In genomic region chr11:77320351-77320750, GRCh38 we compare ENCODE assay signal across 18 cellular contexts. TPM values are rescaled to one million over a fixed set of nuclear protein-coding genes. Genes with fewer than 3 reads are reported as not detected.
A peak's percentile ranks its signal among the peaks of the same experiment; 100 is the strongest.
DNase-seq lines count a peak whose midpoint lies in the region; ATAC-seq, FAIRE-seq and TF ChIP-seq lines count a peak whose summit lies in the region.
"Had no signal": no experiment of that assay in that cellular context is flagged by ENCODE, and none has a peak within 500 bp of the region (broad histone marks: within the 10 kb centered on the region; RNA-seq: fewer than 3 reads in every experiment).

No MANE protein-coding gene starts in this region.

- H3K27me3 ChIP-seq in IMR-90 (ENCODE audit: control insufficient read depth, insufficient read depth, low read length), result no peaks in the 10 kb centered on the region
- no peaks in the 10 kb centered on the region for H3K27me3 ChIP-seq in astrocyte (ENCODE audit: insufficient read depth, low read length)
- H3K27me3 ChIP-seq in neutrophil, result no peaks in the 10 kb centered on the region
- H3K27me3 ChIP-seq: BE2C had no signal

- no peak overlapping the region for H3K18ac ChIP-seq in IMR-90 (ENCODE audit: low read depth, low read length)

- no peak overlapping the region for H4K91ac ChIP-seq in IMR-90 (ENCODE audit: insufficient read depth, low read depth, low read length)

- no peak overlapping the region for H2AK9ac ChIP-seq in IMR-90 (replicated peaks; ENCODE audit: low read depth, low read length, poor library complexity)

- H3K9me3 Mint-ChIP-seq in astrocyte (ENCODE audit: unreplicated experiment), result no peaks in the 10 kb centered on the region
- no peaks in the 10 kb centered on the region for H3K9me3 Mint-ChIP-seq in activated CD8-positive, alpha-beta memory T cell treated with anti-CD3 and anti-CD28 coated beads, Interleukin-2, amount 10 ng/mL, durations not matched to agents 7 days and 5 days (ENCODE audit: low read depth)
- H3K9me3 Mint-ChIP-seq in T-cell, result no peaks in the 10 kb centered on the region
- H3K9me3 Mint-ChIP-seq in stimulated activated effector memory CD8-positive, alpha-beta T cell treated with anti-CD3 and anti-CD28 coated beads, Interleukin-12 subunit alpha, Interleukin-12 subunit beta, amount 100 ng/mL, for 72 hours, result no peaks in the 10 kb centered on the region

- H2BK5ac ChIP-seq in IMR-90 (ENCODE audit: low read depth, low read length, poor library complexity, severe bottlenecking), result no peak overlapping the region

- H3K4me3 Mint-ChIP-seq in astrocyte (ENCODE audit: unreplicated experiment) (no peak overlapping the region), T-cell (no peak overlapping the region)
- no peak overlapping the region for H3K4me3 Mint-ChIP-seq in activated CD8-positive, alpha-beta memory T cell treated with anti-CD3 and anti-CD28 coated beads, Interleukin-2, amount 10 ng/mL, durations not matched to agents 7 days and 5 days
- no peak overlapping the region for H3K4me3 Mint-ChIP-seq in stimulated activated effector memory CD8-positive, alpha-beta T cell treated with anti-CD3 and anti-CD28 coated beads, Interleukin-12 subunit alpha, Interleukin-12 subunit beta, amount 100 ng/mL, for 72 hours
- H3K4me3 Mint-ChIP-seq: CD4-positive, alpha-beta memory T cell had no signal

- H3K27ac Mint-ChIP-seq in astrocyte (ENCODE audit: unreplicated experiment), result no peak overlapping the region
- no peak overlapping the region for H3K27ac Mint-ChIP-seq in activated CD8-positive, alpha-beta memory T cell treated with anti-CD3 and anti-CD28 coated beads, Interleukin-2, amount 10 ng/mL, durations not matched to agents 7 days and 5 days
- H3K27ac Mint-ChIP-seq in T-cell, result no peak overlapping the region
- H3K27ac Mint-ChIP-seq in stimulated activated effector memory CD8-positive, alpha-beta T cell treated with anti-CD3 and anti-CD28 coated beads, Interleukin-12 subunit alpha, Interleukin-12 subunit beta, amount 100 ng/mL, for 72 hours, result no peak overlapping the region
- H3K27ac Mint-ChIP-seq: CD4-positive, alpha-beta memory T cell had no signal

- H3K27me3 Mint-ChIP-seq in astrocyte (ENCODE audit: low read depth, unreplicated experiment), result no peaks in the 10 kb centered on the region
- peaks cover 15% of the 10 kb centered on the region for H3K27me3 Mint-ChIP-seq in activated CD8-positive, alpha-beta memory T cell treated with anti-CD3 and anti-CD28 coated beads, Interleukin-2, amount 10 ng/mL, durations not matched to agents 7 days and 5 days
- H3K27me3 Mint-ChIP-seq in T-cell, result peaks cover 0 to 2% of the 10 kb centered on the region in 2 donors

- H4K8ac ChIP-seq in IMR-90 (ENCODE audit: low read depth in 2 of 2, low read length in 2 of 2), result no peak overlapping the region

- H3K4me1 Mint-ChIP-seq in astrocyte (ENCODE audit: low read depth, unreplicated experiment), result peaks cover 14% of the 10 kb centered on the region
- peaks cover 2% of the 10 kb centered on the region for H3K4me1 Mint-ChIP-seq in activated CD8-positive, alpha-beta memory T cell treated with anti-CD3 and anti-CD28 coated beads, Interleukin-2, amount 10 ng/mL, durations not matched to agents 7 days and 5 days
- H3K4me1 Mint-ChIP-seq in T-cell, result no peaks in the 10 kb centered on the region
- H3K4me1 Mint-ChIP-seq in stimulated activated effector memory CD8-positive, alpha-beta T cell treated with anti-CD3 and anti-CD28 coated beads, Interleukin-12 subunit alpha, Interleukin-12 subunit beta, amount 100 ng/mL, for 72 hours, result no peaks in the 10 kb centered on the region
- H3K4me1 Mint-ChIP-seq: CD4-positive, alpha-beta memory T cell had no signal

- no peak overlapping the region for H2BK20ac ChIP-seq in IMR-90 (ENCODE audit: low read depth, low read length)

- H3K27ac ChIP-seq in IMR-90 (ENCODE audit: insufficient read depth, low read length) (no peak overlapping the region), astrocyte (ENCODE audit: low read depth, low read length) (no peak overlapping the region), neutrophil (peak overlapping the region; percentile 10)
- H3K27ac ChIP-seq: C4-2B, HL-60 had no signal

- no peak overlapping the region for H3K56ac ChIP-seq in IMR-90 (ENCODE audit: extremely low read depth, insufficient read depth, low read length)

- TF ChIP-seq POLR2A in IMR-90 (IDR thresholded peaks at IDR 0.05; ENCODE audit: low read depth, low read length), result no peak

- dilution Hi-C loops in IMR-90 (cut with HindIII; ENCODE audit: low sequenced_read_pairs, unreplicated experiment), result no loop called here

- H2BK120ac ChIP-seq in IMR-90 (ENCODE audit: low read depth, low read length), result no peak overlapping the region

- intact Hi-C loops in IMR-90 (cut with micrococcal nuclease), result no loop called here

- H3K36me3 Mint-ChIP-seq in astrocyte (ENCODE audit: low read depth, unreplicated experiment) (peaks cover 7% of the 10 kb centered on the region), T-cell (peaks cover 16% of the 10 kb centered on the region)
- peaks cover 15% of the 10 kb centered on the region for H3K36me3 Mint-ChIP-seq in activated CD8-positive, alpha-beta memory T cell treated with anti-CD3 and anti-CD28 coated beads, Interleukin-2, amount 10 ng/mL, durations not matched to agents 7 days and 5 days
- H3K36me3 Mint-ChIP-seq in stimulated activated effector memory CD8-positive, alpha-beta T cell treated with anti-CD3 and anti-CD28 coated beads, Interleukin-12 subunit alpha, Interleukin-12 subunit beta, amount 100 ng/mL, for 72 hours, result peaks cover 7% of the 10 kb centered on the region

- no CpG with 5 or more reads among the region's 1 CpG for WGBS in IMR-90 (ENCODE audit: extremely low coverage in 2 of 2, insufficient read length in 1 of 2), 2 experiments

- H2AFZ ChIP-seq in IMR-90 (replicated peaks; ENCODE audit: low read length, poor library complexity) (no peak overlapping the region), astrocyte (ENCODE audit: low read depth, low read length) (no peak overlapping the region)

- peaks cover 12% of the 10 kb centered on the region for H3K9me1 ChIP-seq in IMR-90 (ENCODE audit: insufficient read depth, low read length)

- H3K4ac ChIP-seq in IMR-90 (ENCODE audit: low read depth, low read length), result no peak overlapping the region

- no peaks in the 10 kb centered on the region for H3K79me2 ChIP-seq in astrocyte (ENCODE audit: insufficient read depth, low read length)

- ATAC-seq in IMR-90 (ENCODE audit: low read depth) (no peak), T-cell (replicated peaks in 1 of 4) (no peak)
- ATAC-seq in activated CD8-positive, alpha-beta memory T cell treated with anti-CD3 and anti-CD28 coated beads, Interleukin-2, amount 10 ng/mL, durations not matched to agents 7 days and 5 days, result no peak
- no peak for ATAC-seq in stimulated activated effector memory CD8-positive, alpha-beta T cell treated with anti-CD3 and anti-CD28 coated beads, Interleukin-12 subunit alpha, Interleukin-12 subunit beta, amount 100 ng/mL, for 72 hours

- no peak overlapping the region for H2AK5ac ChIP-seq in IMR-90 (ENCODE audit: low read depth, low read length)

- H3K23ac ChIP-seq in IMR-90 (ENCODE audit: low read depth, low read length), result no peak overlapping the region

- H3K79me1 ChIP-seq in IMR-90 (ENCODE audit: low read depth in 1 of 2, low read length in 2 of 2), result no peaks in the 10 kb centered on the region; a peak in 1 of 4 replicates

- no peaks in the 10 kb centered on the region for H3K9me3 ChIP-seq in IMR-90 (ENCODE audit: control insufficient read depth, insufficient read depth, low read length)
- H3K9me3 ChIP-seq in astrocyte (ENCODE audit: insufficient read depth, low read depth, low read length), result no peaks in the 10 kb centered on the region
- no peaks in the 10 kb centered on the region for H3K9me3 ChIP-seq in neutrophil
- H3K9me3 ChIP-seq: BE2C, HAP-1 had no signal

- TF ChIP-seq RAD21 in IMR-90 (IDR thresholded peaks at IDR 0.05; ENCODE audit: low read length), result no peak

- no peak overlapping the region for H4K5ac ChIP-seq in IMR-90 (ENCODE audit: low read depth, low read length)

- BruUV-seq in IMR-90 (replicated peaks; lab: Mats Ljungman, UMichigan), result no TSS peak

- peaks cover 3% of the 10 kb centered on the region for H3K4me1 ChIP-seq in IMR-90 (ENCODE audit: control insufficient read depth, insufficient read depth, low read length)
- peaks cover 10% of the 10 kb centered on the region for H3K4me1 ChIP-seq in astrocyte (ENCODE audit: insufficient read depth, low read length)
- no peaks in the 10 kb centered on the region for H3K4me1 ChIP-seq in neutrophil (ENCODE audit: control insufficient read depth in 1 of 2, insufficient read depth in 1 of 2, low read depth in 1 of 2, low read length in 1 of 2)
- H3K4me1 ChIP-seq: BE2C, HAP-1 had no signal

- POLR2A ChIA-PET in IMR-90 (lab: Charles Lee; ENCODE audit: unreplicated experiment), result no interaction called here
- POLR2A ChIA-PET in T-cell (lab: Charles Lee), result no interaction called here

- H3K4me2 ChIP-seq in IMR-90 (ENCODE audit: low read depth, low read length) (no peak overlapping the region), astrocyte (ENCODE audit: low read length) (no peak overlapping the region)

- in situ Hi-C loops in IMR-90 (cut with MboI; ENCODE audit: low sequenced_read_pairs), result no loop called here

- H3K14ac ChIP-seq in IMR-90 (replicated peaks; ENCODE audit: low read depth, low read length), result no peak overlapping the region

- H2BK15ac ChIP-seq in IMR-90 (ENCODE audit: low read depth, low read length), result no peak overlapping the region

- TF ChIP-seq CTCF in IMR-90 (conservative IDR thresholded peaks at IDR 0.05; ENCODE audit: low read depth, low read length) (no peak), astrocyte (IDR thresholded peaks at IDR 0.05; ENCODE audit: insufficient read depth, low read depth, low read length) (no peak), neutrophil (IDR thresholded peaks at IDR 0.05) (no peak)

- H3K9ac ChIP-seq in IMR-90 (ENCODE audit: low read depth, low read length) (no peak overlapping the region), astrocyte (ENCODE audit: low read length) (no peak overlapping the region)

- H3K36me3 ChIP-seq in IMR-90 (ENCODE audit: control insufficient read depth, insufficient read depth, low read length) (no peaks in the 10 kb centered on the region), astrocyte (ENCODE audit: insufficient read depth, low read length) (no peaks in the 10 kb centered on the region), neutrophil (peaks cover 52% of the 10 kb centered on the region)
- H3K36me3 ChIP-seq: BE2C, HAP-1 had no signal

- H3K4me3 ChIP-seq in IMR-90 (ENCODE audit: insufficient read depth, low read depth, low read length) (no peak overlapping the region), astrocyte (ENCODE audit: insufficient read depth, low read depth, low read length) (no peak overlapping the region), neutrophil (ENCODE audit: low read depth in 1 of 2, low read length in 1 of 2) (no peak overlapping the region)
- H3K4me3 ChIP-seq: HAP-1 had no signal

- DNase-seq in IMR-90, result peak; percentile 21
- DNase-seq in astrocyte (ENCODE audit: low read depth), result peak; percentile 24
- DNase-seq in NCI-H2107 treated with DMSO at 0.1 percent for 48 hours (lab: John Stamatoyannopoulos, UW; ENCODE audit: unreplicated experiment), result no peak
- no peak for DNase-seq in activated CD8-positive, alpha-beta memory T cell treated with anti-CD3 and anti-CD28 coated beads, Interleukin-2, amount 10 ng/mL, durations not matched to agents 7 days and 5 days
- DNase-seq in T-cell, result no peak
- no peak for DNase-seq in stimulated activated effector memory CD8-positive, alpha-beta T cell treated with anti-CD3 and anti-CD28 coated beads, Interleukin-12 subunit alpha, Interleukin-12 subunit beta, amount 100 ng/mL, for 72 hours (ENCODE audit: low spot score in 2 of 2)
- DNase-seq: BE2C; CD4-positive, alpha-beta memory T cell; DMS79; EL had no signal

- CTCF ChIA-PET in IMR-90 (lab: Yijun Ruan, JAX), result interaction anchor here (0.6 kb wide), 1 partner anchor 46 kb away, joined by 3 read pairs; no protein-coding TSS in a partner anchor
- CTCF ChIA-PET in activated CD8-positive, alpha-beta memory T cell treated with anti-CD3 and anti-CD28 coated beads, Interleukin-2, amount 10 ng/mL, durations not matched to agents 7 days and 5 days (lab: Charles Lee), result no interaction called here
- CTCF ChIA-PET in T-cell (lab: Charles Lee), result no interaction called here

- H4K20me1 ChIP-seq in IMR-90 (ENCODE audit: insufficient read depth, low read length), result peaks cover 4% of the 10 kb centered on the region; the same call in 1 of the 2 replicates
- no peaks in the 10 kb centered on the region for H4K20me1 ChIP-seq in astrocyte (ENCODE audit: insufficient read depth, low read length)

- no peak for FAIRE-seq in astrocyte (lab: Jason Lieb, UNC)
- FAIRE-seq: A204.1, G401.6, GM12891, H1 had no signal

RNA-seq across cellular contexts. Expression of gene GDPD4, which starts 18.9 kb away (rescaled TPM):
- total RNA-seq in IMR-90 (2012; rRNA removed) (not detected in 2 replicates), astrocyte (not detected in 2 replicates), T-cell (not detected)
- not detected in 2 replicates for polyA plus RNA-seq in IMR-90 (2012; rRNA removed)
- not detected in 2 replicates for polyA plus RNA-seq in IMR-90 (2012; cell fraction: cytosol; rRNA removed)
- polyA plus RNA-seq in IMR-90 (2012; cell fraction: nucleus; rRNA removed; ENCODE audit: low replicate concordance), result 0.17 and 0.42 TPM in 2 replicates
- not detected for total RNA-seq in activated CD8-positive, alpha-beta memory T cell treated with anti-CD3 and anti-CD28 coated beads, Interleukin-2, amount 10 ng/mL, durations not matched to agents 7 days and 5 days
- total RNA-seq: CD4-positive, alpha-beta memory T cell; H1 had no signal
- polyA plus RNA-seq: CD4-positive, alpha-beta memory T cell; H1 had no signal

Comparison
In these comparisons a context has a peak if more than half of its experiments do, and no peak if none do; other contexts are left out.
1. DNase-seq: peak in IMR-90 (single experiment) and astrocyte (single experiment); none in NCI-H2107 treated with DMSO at 0.1 percent for 48 hours (single experiment), activated CD8-positive, alpha-beta memory T cell treated with anti-CD3 and anti-CD28 coated beads, Interleukin-2, amount 10 ng/mL, durations not matched to agents 7 days and 5 days (single experiment), T-cell (0 of 34) and stimulated activated effector memory CD8-positive, alpha-beta T cell treated with anti-CD3 and anti-CD28 coated beads, Interleukin-12 subunit alpha, Interleukin-12 subunit beta, amount 100 ng/mL, for 72 hours (0 of 2).